In genomic region chr10:92327445-92328433, GRCh38 we compare ENCODE assay signal across 1 cellular context.
TF ChIP-seq lines count a peak whose summit lies in the region.

No MANE protein-coding gene starts in this region.

TF ChIP-seq in HepG2, 621 proteins besides CTCF, POLR2A, EP300 and RAD21 (continued from another document):
- TF ChIP-seq ZBTB46 (CRISPR knock-in tag; IDR thresholded peaks at IDR 0.05; ENCODE audit: borderline replicate concordance) (no peak), TAF15 (IDR thresholded peaks at IDR 0.05; ENCODE audit: low read depth, low read length, poor library complexity, severe bottlenecking) (no peak), MXD1 (CRISPR knock-in tag; IDR thresholded peaks at IDR 0.05) (no peak), ETS1 (CRISPR knock-in tag; IDR thresholded peaks at IDR 0.05) (no peak), GATAD2A (CRISPR knock-in tag; IDR thresholded peaks at IDR 0.05) (peak; percentile 30; the same call in 1 of the 2 replicates), FOSL2 (CRISPR knock-in tag; IDR thresholded peaks at IDR 0.05) (peak; percentile 77; the same call in 1 of the 2 replicates), TARDBP (CRISPR knock-in tag; IDR thresholded peaks at IDR 0.05) (no peak), ZNF318 (CRISPR knock-in tag; IDR thresholded peaks at IDR 0.05) (no peak), ZNF460 (CRISPR knock-in tag; IDR thresholded peaks at IDR 0.05; ENCODE audit: borderline replicate concordance) (no peak), CEBPG (CRISPR knock-in tag; IDR thresholded peaks at IDR 0.05) (peak; percentile 65), CEBPB (IDR thresholded peaks at IDR 0.05; ENCODE audit: borderline replicate concordance, low read depth, low read length) (peak; percentile 60; the same call in 1 of the 2 replicates), NFKBIZ (CRISPR knock-in tag; IDR thresholded peaks at IDR 0.05) (no peak), KDM6A (CRISPR knock-in tag; IDR thresholded peaks at IDR 0.05; ENCODE audit: low read depth) (no peak), ZNF572 (CRISPR knock-in tag; IDR thresholded peaks at IDR 0.05) (no peak), ZNF850 (CRISPR knock-in tag; conservative IDR thresholded peaks at IDR 0.05) (no peak), XRCC5 (optimal IDR thresholded peaks at IDR 0.05; ENCODE audit: low read length) (no peak), MAFK (conservative IDR thresholded peaks at IDR 0.05 in 1 of 2, IDR thresholded peaks at IDR 0.05 in 1 of 2; ENCODE audit: low read length in 2 of 2) (no peak; a peak in 1 of 4 replicates), ZNF703 (CRISPR knock-in tag; IDR thresholded peaks at IDR 0.05; ENCODE audit: borderline replicate concordance) (no peak), TFDP1 (CRISPR knock-in tag; IDR thresholded peaks at IDR 0.05; ENCODE audit: borderline replicate concordance) (no peak)
